Comparison of ENCODE assay signal across 9 cellular contexts in the genomic region with DNA sequence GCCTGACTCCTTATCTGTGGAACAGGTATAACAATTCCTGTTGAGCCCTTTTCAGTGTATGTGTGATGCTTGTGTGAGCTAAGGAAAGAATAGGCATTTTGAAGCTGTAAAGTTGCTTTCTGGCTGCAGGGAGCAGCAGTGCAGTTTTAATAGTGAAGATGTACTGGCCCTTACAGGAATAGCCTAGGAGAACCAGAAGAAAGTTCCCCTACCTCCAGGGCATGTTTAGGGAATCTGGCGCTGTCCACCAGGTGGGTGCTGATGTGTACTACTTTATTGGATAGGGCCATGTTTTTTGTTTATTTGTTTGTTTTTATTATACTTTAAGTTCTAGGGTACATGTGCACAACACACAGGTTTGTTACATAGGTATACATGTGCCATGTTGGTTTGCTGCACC. TPM values are rescaled to one million over a fixed set of nuclear protein-coding genes. Genes with fewer than 3 reads are reported as not detected.
DNase-seq lines count a peak whose midpoint lies in the region; ATAC-seq and TF ChIP-seq lines count a peak whose summit lies in the region.
"Had no signal": no experiment of that assay in that cellular context is flagged by ENCODE, and none has a peak within 500 bp of the region (broad histone marks: within the 10 kb centered on the region; RNA-seq: fewer than 3 reads in every experiment).

No MANE protein-coding gene starts in this region.

- H3K4me3 ChIP-seq in neural progenitor cell: no peak overlapping the region

- H4K20me1 ChIP-seq in neural progenitor cell (ENCODE audit: low read depth): no peaks in the 10 kb centered on the region

- H3K4me1 ChIP-seq in neural progenitor cell: no peaks in the 10 kb centered on the region

- H3K27ac Mint-ChIP-seq in neural progenitor cell: no peak overlapping the region
- H3K27ac Mint-ChIP-seq: naive B cell had no signal

- no peaks in the 10 kb centered on the region for H3F3A ChIP-seq in neural progenitor cell (ENCODE audit: low read depth)

- H3K9me3 Mint-ChIP-seq in neural progenitor cell: no peaks in the 10 kb centered on the region

- no peak for TF ChIP-seq EP300 in Ishikawa (IDR thresholded peaks at IDR 0.05; ENCODE audit: borderline replicate concordance)

- H3K36me3 Mint-ChIP-seq in neural progenitor cell: no peaks in the 10 kb centered on the region
- H3K36me3 Mint-ChIP-seq: naive B cell had no signal

- peaks cover 17% of the 10 kb centered on the region for H3K4me1 Mint-ChIP-seq in neural progenitor cell

- no peak overlapping the region for H3K4me3 Mint-ChIP-seq in neural progenitor cell
- H3K4me3 Mint-ChIP-seq: naive B cell had no signal

- no peak overlapping the region for H3K9ac ChIP-seq in neural progenitor cell

- no peaks in the 10 kb centered on the region for H3K27me3 ChIP-seq in neural progenitor cell

- H3K9me3 ChIP-seq in neural progenitor cell (ENCODE audit: low read depth): no peaks in the 10 kb centered on the region

- no peak overlapping the region for H2AFZ ChIP-seq in neural progenitor cell (replicated peaks)

- TF ChIP-seq RAD21 in Ishikawa (IDR thresholded peaks at IDR 0.05; ENCODE audit: low read depth): no peak

- peak; percentile 3 for ATAC-seq in GM19452 (IDR thresholded peaks at IDR 0.05; ENCODE audit: unreplicated experiment)

- H3K27ac ChIP-seq in neural progenitor cell: no peak overlapping the region

- peak; percentile 31 for DNase-seq in dermis blood vessel endothelial cell
- peak; percentile 63 for DNase-seq in neural progenitor cell (ENCODE audit: low spot score)
- no peak for DNase-seq in stimulated activated CD4-positive, alpha-beta T cell treated with anti-CD3 and anti-CD28 coated beads, Interleukin-2, amount 100 ng/mL, for 48 hours
- no peak for DNase-seq in T-helper 1 cell
- DNase-seq in NCI-H1105 treated with DMSO at 0.1 percent for 48 hours (lab: John Stamatoyannopoulos, UW): no peak
- DNase-seq: naive B cell, NCI-H345 had no signal

- no peak for TF ChIP-seq CTCF in neural progenitor cell (IDR thresholded peaks at IDR 0.05)

- peaks cover 2% of the 10 kb centered on the region for H3K27me3 Mint-ChIP-seq in neural progenitor cell (ENCODE audit: insufficient read depth, low read depth)
- H3K27me3 Mint-ChIP-seq: naive B cell had no signal

- H3K36me3 ChIP-seq in neural progenitor cell: no peaks in the 10 kb centered on the region

- H3K79me2 ChIP-seq in neural progenitor cell (ENCODE audit: low read depth): no peaks in the 10 kb centered on the region

- no peak overlapping the region for H3K4me2 ChIP-seq in neural progenitor cell

TF ChIP-seq in Ishikawa, 13 proteins besides CTCF, POLR2A, EP300 and RAD21:
- TF ChIP-seq, protein P1, sequence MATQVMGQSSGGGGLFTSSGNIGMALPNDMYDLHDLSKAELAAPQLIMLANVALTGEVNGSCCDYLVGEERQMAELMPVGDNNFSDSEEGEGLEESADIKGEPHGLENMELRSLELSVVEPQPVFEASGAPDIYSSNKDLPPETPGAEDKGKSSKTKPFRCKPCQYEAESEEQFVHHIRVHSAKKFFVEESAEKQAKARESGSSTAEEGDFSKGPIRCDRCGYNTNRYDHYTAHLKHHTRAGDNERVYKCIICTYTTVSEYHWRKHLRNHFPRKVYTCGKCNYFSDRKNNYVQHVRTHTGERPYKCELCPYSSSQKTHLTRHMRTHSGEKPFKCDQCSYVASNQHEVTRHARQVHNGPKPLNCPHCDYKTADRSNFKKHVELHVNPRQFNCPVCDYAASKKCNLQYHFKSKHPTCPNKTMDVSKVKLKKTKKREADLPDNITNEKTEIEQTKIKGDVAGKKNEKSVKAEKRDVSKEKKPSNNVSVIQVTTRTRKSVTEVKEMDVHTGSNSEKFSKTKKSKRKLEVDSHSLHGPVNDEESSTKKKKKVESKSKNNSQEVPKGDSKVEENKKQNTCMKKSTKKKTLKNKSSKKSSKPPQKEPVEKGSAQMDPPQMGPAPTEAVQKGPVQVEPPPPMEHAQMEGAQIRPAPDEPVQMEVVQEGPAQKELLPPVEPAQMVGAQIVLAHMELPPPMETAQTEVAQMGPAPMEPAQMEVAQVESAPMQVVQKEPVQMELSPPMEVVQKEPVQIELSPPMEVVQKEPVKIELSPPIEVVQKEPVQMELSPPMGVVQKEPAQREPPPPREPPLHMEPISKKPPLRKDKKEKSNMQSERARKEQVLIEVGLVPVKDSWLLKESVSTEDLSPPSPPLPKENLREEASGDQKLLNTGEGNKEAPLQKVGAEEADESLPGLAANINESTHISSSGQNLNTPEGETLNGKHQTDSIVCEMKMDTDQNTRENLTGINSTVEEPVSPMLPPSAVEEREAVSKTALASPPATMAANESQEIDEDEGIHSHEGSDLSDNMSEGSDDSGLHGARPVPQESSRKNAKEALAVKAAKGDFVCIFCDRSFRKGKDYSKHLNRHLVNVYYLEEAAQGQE (IDR thresholded peaks at IDR 0.05; ENCODE audit: low read depth): peak; percentile 85
- TF ChIP-seq, protein P2, sequence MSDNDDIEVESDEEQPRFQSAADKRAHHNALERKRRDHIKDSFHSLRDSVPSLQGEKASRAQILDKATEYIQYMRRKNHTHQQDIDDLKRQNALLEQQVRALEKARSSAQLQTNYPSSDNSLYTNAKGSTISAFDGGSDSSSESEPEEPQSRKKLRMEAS (IDR thresholded peaks at IDR 0.05): no peak

RNA-seq across cellular contexts. Expression of a gene that starts 11.5 kb away (rescaled TPM):
- total RNA-seq in dermis blood vessel endothelial cell: 11.6 and 13.3 TPM in 2 replicates
- 4.5 and 26.5 TPM in 2 replicates for total RNA-seq in neural progenitor cell (ENCODE audit: low replicate concordance)

Comparison
In these comparisons a context has a peak if more than half of its experiments do, and no peak if none do; other contexts are left out.
1. DNase-seq: peak in dermis blood vessel endothelial cell (single experiment) and neural progenitor cell (single experiment); none in stimulated activated CD4-positive, alpha-beta T cell treated with anti-CD3 and anti-CD28 coated beads, Interleukin-2, amount 100 ng/mL, for 48 hours (0 of 2), T-helper 1 cell (0 of 5) and NCI-H1105 treated with DMSO at 0.1 percent for 48 hours (single experiment).